8 cellular contexts compared by ENCODE assay signal in the genomic region with DNA sequence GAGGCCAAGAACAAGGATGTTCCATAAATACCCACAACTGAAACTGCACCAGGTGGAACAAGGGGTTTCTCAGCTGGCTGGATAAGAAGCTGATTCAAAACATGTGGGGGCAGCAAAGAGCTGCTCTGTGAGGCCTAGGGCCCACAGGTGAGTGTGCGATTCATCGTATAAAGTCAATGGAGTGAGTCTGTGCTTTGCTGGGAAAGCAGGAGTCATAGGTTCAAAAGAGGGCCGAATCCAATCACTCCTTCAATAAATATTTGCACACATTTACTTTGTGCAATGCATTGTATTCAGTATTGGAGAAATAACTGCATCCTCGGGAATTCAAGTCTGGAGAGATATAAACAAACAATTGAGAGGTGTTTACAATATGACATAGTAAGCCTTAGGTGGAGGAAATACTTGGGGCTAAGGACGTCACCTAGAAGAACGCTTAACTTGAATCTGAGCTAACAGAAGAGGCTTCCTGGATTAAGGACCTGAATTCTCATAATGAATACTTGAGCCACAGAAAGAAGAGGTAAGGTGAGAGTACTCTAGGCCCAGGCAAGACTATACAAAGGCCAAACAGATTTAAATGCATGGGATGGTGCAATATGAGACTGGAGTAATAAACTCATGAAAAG.
DNase-seq lines count a peak whose midpoint lies in the region; ATAC-seq and TF ChIP-seq lines count a peak whose summit lies in the region.

No MANE protein-coding gene starts in this region.

- CTCF ChIA-PET in naive thymus-derived CD4-positive, alpha-beta T cell (lab: Charles Lee): no interaction called here

- intact Hi-C loops in sigmoid colon (cut with DNase I): loop anchor here (2.0 to 5.0 kb wide), 3 partner anchors 66 to 159 kb away; no protein-coding TSS in a partner anchor
- intact Hi-C loops in naive thymus-derived CD4-positive, alpha-beta T cell (cut with micrococcal nuclease): loop anchor here in 1 of 2 donors (1.0 kb wide), 1 partner anchor 158 kb away; no protein-coding TSS in a partner anchor

- H3K36me3 ChIP-seq in sigmoid colon: no peaks in the 10 kb centered on the region
- H3K36me3 ChIP-seq in naive thymus-derived CD4-positive, alpha-beta T cell (ENCODE audit: control insufficient read depth in 2 of 3, insufficient read depth in 3 of 3, low read length in 3 of 3): no peaks in the 10 kb centered on the region

- no peak overlapping the region for H3K4me3 Mint-ChIP-seq in T-helper 17 cell
- H3K4me3 Mint-ChIP-seq in naive thymus-derived CD4-positive, alpha-beta T cell: no peak overlapping the region

- H3K4me1 ChIP-seq in sigmoid colon: peaks cover 0 to 35% (median 29%) of the 10 kb centered on the region in 4 donors
- no peaks in the 10 kb centered on the region for H3K4me1 ChIP-seq in naive thymus-derived CD4-positive, alpha-beta T cell (ENCODE audit: control insufficient read depth in 2 of 2, insufficient read depth in 2 of 2, low read length in 2 of 2)

- H3K9me3 ChIP-seq in sigmoid colon (no peaks in the 10 kb centered on the region), T-helper 17 cell (ENCODE audit: control insufficient read depth, low read length, poor library complexity, severe bottlenecking) (no peaks in the 10 kb centered on the region)
- H3K9me3 ChIP-seq in naive thymus-derived CD4-positive, alpha-beta T cell (ENCODE audit: control insufficient read depth in 2 of 3, low read length in 3 of 3): no peaks in the 10 kb centered on the region

- POLR2A ChIA-PET in naive thymus-derived CD4-positive, alpha-beta T cell (lab: Charles Lee): no interaction called here

- no peak for TF ChIP-seq POLR2A in sigmoid colon (IDR thresholded peaks at IDR 0.05)

- H3K4me1 Mint-ChIP-seq in T-helper 17 cell: no peaks in the 10 kb centered on the region
- no peaks in the 10 kb centered on the region for H3K4me1 Mint-ChIP-seq in naive thymus-derived CD4-positive, alpha-beta T cell

- no peak for ATAC-seq in GM19452 (IDR thresholded peaks at IDR 0.05; ENCODE audit: unreplicated experiment)
- no peak for ATAC-seq in T-helper 17 cell
- ATAC-seq in naive thymus-derived CD4-positive, alpha-beta T cell: no peak

- H3K27ac ChIP-seq in sigmoid colon: peak overlapping the region; percentile 10 to 70 (median 64)
- no peak overlapping the region for H3K27ac ChIP-seq in naive thymus-derived CD4-positive, alpha-beta T cell (ENCODE audit: low read depth, low read length)

- peaks cover 16% of the 10 kb centered on the region for H3K27me3 Mint-ChIP-seq in T-helper 17 cell
- peaks cover 0 to 9% (median 4%) of the 10 kb centered on the region in 5 donors for H3K27me3 Mint-ChIP-seq in naive thymus-derived CD4-positive, alpha-beta T cell

- H3K36me3 Mint-ChIP-seq in T-helper 17 cell (ENCODE audit: low read depth): no peaks in the 10 kb centered on the region
- H3K36me3 Mint-ChIP-seq in naive thymus-derived CD4-positive, alpha-beta T cell: peaks cover 0 to 4% (median 0%) of the 10 kb centered on the region in 5 donors

- H3K27me3 ChIP-seq in sigmoid colon: no peaks in the 10 kb centered on the region
- no peaks in the 10 kb centered on the region for H3K27me3 ChIP-seq in naive thymus-derived CD4-positive, alpha-beta T cell (ENCODE audit: control insufficient read depth in 2 of 2, insufficient read depth in 2 of 2, low read length in 2 of 2)

- TF ChIP-seq CTCF in epithelial cell of proximal tubule (conservative IDR thresholded peaks at IDR 0.05; ENCODE audit: low read depth, low read length) (peak; percentile 87), sigmoid colon (IDR thresholded peaks at IDR 0.05) (peak in 3 of 4 experiments; percentile 33 to 60 (median 48))

- DNase-seq in NCI-H510A treated with DMSO at 0.1 percent for 48 hours (lab: John Stamatoyannopoulos, UW) (peak; percentile 51), NCI-H510A (lab: John Stamatoyannopoulos, UW) (no peak), NCI-H226 (peak; percentile 48), epithelial cell of proximal tubule (ENCODE audit: low read depth) (peak; percentile 42), sigmoid colon (peak; percentile 62), T-helper 17 cell (no peak)
- no peak for DNase-seq in naive thymus-derived CD4-positive, alpha-beta T cell

- 21 to 59% methylated on average over 6 of the region's 6 CpGs for WGBS in sigmoid colon, 2 donors

- H3K4me3 ChIP-seq in epithelial cell of proximal tubule (ENCODE audit: low read depth, low read length) (no peak overlapping the region), sigmoid colon (no peak overlapping the region)
- H3K4me3 ChIP-seq in naive thymus-derived CD4-positive, alpha-beta T cell (ENCODE audit: low read length): no peak overlapping the region

- peaks cover 0 to 5% (median 0%) of the 10 kb centered on the region in 11 donors for H3K9me3 Mint-ChIP-seq in naive thymus-derived CD4-positive, alpha-beta T cell

- no peak overlapping the region for H3K27ac Mint-ChIP-seq in T-helper 17 cell
- no peak overlapping the region for H3K27ac Mint-ChIP-seq in naive thymus-derived CD4-positive, alpha-beta T cell

- TF ChIP-seq EP300 in sigmoid colon (IDR thresholded peaks at IDR 0.05): no peak

Comparison
In these comparisons a context has a peak if more than half of its experiments do, and no peak if none do; other contexts are left out.
1. DNase-seq: peak in NCI-H510A treated with DMSO at 0.1 percent for 48 hours (single experiment), NCI-H226 (single experiment), epithelial cell of proximal tubule (single experiment) and sigmoid colon (single experiment); none in NCI-H510A (single experiment), T-helper 17 cell (0 of 3) and naive thymus-derived CD4-positive, alpha-beta T cell (0 of 9).